Comparison of ENCODE assay signal across 8 cellular contexts in the genomic region with DNA sequence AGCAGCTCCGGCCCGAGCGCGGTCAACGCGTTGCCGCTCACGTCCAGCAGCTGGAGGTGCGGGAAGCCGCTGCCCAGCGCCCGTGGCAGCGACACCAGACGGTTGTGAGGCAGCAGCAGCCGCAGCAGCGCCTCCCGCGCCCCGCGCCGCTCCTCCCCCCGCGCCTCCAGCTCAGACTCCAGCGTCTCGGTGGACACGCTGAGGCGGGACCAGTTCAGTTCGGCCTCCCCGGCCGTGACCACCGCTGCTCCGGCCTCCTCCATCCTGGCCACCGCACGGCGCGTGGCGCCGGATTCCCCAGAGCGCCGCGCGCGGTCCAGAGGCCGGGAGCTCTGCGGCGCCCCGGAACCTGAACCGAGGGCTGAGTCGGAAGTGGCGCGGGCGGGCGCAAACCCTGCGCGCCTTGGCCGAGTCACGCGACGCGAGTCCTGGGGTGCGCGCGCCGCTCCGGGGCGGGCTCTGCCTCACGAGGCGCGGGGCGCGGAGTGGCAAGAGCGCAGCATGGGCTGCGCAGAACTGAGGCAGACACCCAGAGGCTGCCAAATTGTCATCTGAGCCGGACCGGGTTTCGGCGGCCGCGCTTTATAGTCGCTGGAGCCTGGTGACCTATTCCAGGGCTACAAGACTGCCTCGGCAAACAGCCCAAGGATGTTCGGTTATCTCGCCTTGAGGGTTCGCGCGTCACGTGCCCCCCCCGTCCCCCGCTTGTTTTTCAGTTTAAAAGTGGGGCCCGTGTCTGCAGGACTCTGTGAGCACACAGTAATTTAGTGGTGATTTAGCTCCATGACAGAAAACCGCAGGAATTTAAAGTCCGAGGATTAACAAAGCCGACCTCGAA. TPM values are rescaled to one million over a fixed set of nuclear protein-coding genes. Genes with fewer than 3 reads are reported as not detected.
DNase-seq lines count a peak whose midpoint lies in the region; ATAC-seq and TF ChIP-seq lines count a peak whose summit lies in the region.

A gene (minus strand): TSS at position 374 of the 838 bp plus-strand sequence. CDS start 111 bp downstream, at position 263.

- no peaks in the 10 kb centered on the region for H3K27me3 ChIP-seq in H7 (ENCODE audit: control insufficient read depth, insufficient read depth, low read length)
- no peaks in the 10 kb centered on the region for H3K27me3 ChIP-seq in RWPE2 (ENCODE audit: insufficient read depth, poor library complexity, severe bottlenecking)

- H3K4me1 ChIP-seq in RWPE2 (ENCODE audit: insufficient read depth, poor library complexity, severe bottlenecking) = peaks cover 12% of the 10 kb centered on the region

- peak within 1 kb of the TSS; percentile 83 for H3K4me3 Mint-ChIP-seq in activated T-helper 2 cell treated with anti-CD3 and anti-CD28 coated beads, Interferon-gamma antibody, Interleukin-2, Interleukin-4, amounts not matched to agents 10 μg/mL and 5 μg/mL and 100 μg/mL, durations not matched to agents 14 hours and 24 hours and 36 hours (ENCODE audit: low read depth)
- peak within 1 kb of the TSS; percentile 89 to 95 (median 92) for H3K4me3 Mint-ChIP-seq in nephron
- H3K4me3 Mint-ChIP-seq in stimulated activated naive CD8-positive, alpha-beta T cell treated with anti-CD3 and anti-CD28 coated beads, Interleukin-15, Interleukin-2, amounts not matched to agents 100 ng/mL and 50 ng/mL, for 24 hours = peak within 1 kb of the TSS; percentile 97

- no peaks in the 10 kb centered on the region for H3K9me3 Mint-ChIP-seq in activated T-helper 2 cell treated with anti-CD3 and anti-CD28 coated beads, Interferon-gamma antibody, Interleukin-2, Interleukin-4, amounts not matched to agents 10 μg/mL and 5 μg/mL and 100 μg/mL, durations not matched to agents 14 hours and 24 hours and 36 hours
- no peaks in the 10 kb centered on the region for H3K9me3 Mint-ChIP-seq in nephron
- H3K9me3 Mint-ChIP-seq in stimulated activated naive CD8-positive, alpha-beta T cell treated with anti-CD3 and anti-CD28 coated beads, Interleukin-15, Interleukin-2, amounts not matched to agents 100 ng/mL and 50 ng/mL, for 24 hours = no peaks in the 10 kb centered on the region

- peak within 1 kb of the TSS; percentile 64 for H3K27ac ChIP-seq in RWPE2 (ENCODE audit: poor library complexity, severe bottlenecking)

- H3K36me3 Mint-ChIP-seq in activated T-helper 2 cell treated with anti-CD3 and anti-CD28 coated beads, Interferon-gamma antibody, Interleukin-2, Interleukin-4, amounts not matched to agents 10 μg/mL and 5 μg/mL and 100 μg/mL, durations not matched to agents 14 hours and 24 hours and 36 hours (ENCODE audit: low read depth) = peaks cover 33% of the 10 kb centered on the region
- H3K36me3 Mint-ChIP-seq in nephron (ENCODE audit: low read depth) = peaks cover 19% of the 10 kb centered on the region
- H3K36me3 Mint-ChIP-seq in stimulated activated naive CD8-positive, alpha-beta T cell treated with anti-CD3 and anti-CD28 coated beads, Interleukin-15, Interleukin-2, amounts not matched to agents 100 ng/mL and 50 ng/mL, for 24 hours (ENCODE audit: low read depth) = peaks cover 37% of the 10 kb centered on the region

- TF ChIP-seq CTCF in RWPE2 (IDR thresholded peaks at IDR 0.05; ENCODE audit: poor library complexity, severe bottlenecking) (peak; percentile 53), fibroblast of pulmonary artery (IDR thresholded peaks at IDR 0.05; ENCODE audit: low read length, missing control alignments) (no peak), nephron (IDR thresholded peaks at IDR 0.05; ENCODE audit: unreplicated experiment in 3 of 3) (peak in 2 of 3 experiments; percentile 14 to 40)

- H3K9me3 ChIP-seq in RWPE2 (ENCODE audit: severe bottlenecking) = no peaks in the 10 kb centered on the region

- DNase-seq in G401 (ENCODE audit: low spot score) (peak; percentile 84), H7 (peak; percentile 88), LoVo (ENCODE audit: low spot score) (peak; percentile 93), RWPE2 (ENCODE audit: low spot score) (peak; percentile 82), fibroblast of pulmonary artery (ENCODE audit: low read depth) (peak; percentile 94)
- DNase-seq in activated T-helper 2 cell treated with anti-CD3 and anti-CD28 coated beads, Interferon-gamma antibody, Interleukin-2, Interleukin-4, amounts not matched to agents 10 μg/mL and 5 μg/mL and 100 μg/mL, durations not matched to agents 14 hours and 24 hours and 36 hours (ENCODE audit: low spot score) = peak; percentile 85

- intact Hi-C loops in activated T-helper 2 cell treated with anti-CD3 and anti-CD28 coated beads, Interferon-gamma antibody, Interleukin-2, Interleukin-4, amounts not matched to agents 10 μg/mL and 5 μg/mL and 100 μg/mL, durations not matched to agents 14 hours and 24 hours and 36 hours (cut with micrococcal nuclease) = loop anchor here (1.0 to 5.0 kb wide), 5 partner anchors 68 to 457 kb away; no protein-coding TSS in a partner anchor

- H3K36me3 ChIP-seq in H7 (replicated peaks; ENCODE audit: control insufficient read depth, insufficient read depth, low read length) = no peaks in the 10 kb centered on the region
- H3K36me3 ChIP-seq in RWPE2 (ENCODE audit: low read depth) = peaks cover 8% of the 10 kb centered on the region; the same call in 1 of the 2 replicates

- H3K4me3 ChIP-seq in H7 (ENCODE audit: insufficient read depth, low read depth, low read length) (peak within 1 kb of the TSS; percentile 90), RWPE2 (ENCODE audit: severe bottlenecking) (peak within 1 kb of the TSS; percentile 72), fibroblast of pulmonary artery (replicated peaks; ENCODE audit: low read depth, low read length) (peak within 1 kb of the TSS; percentile 83)

- in situ Hi-C loops in G401 (cut with HindIII; ENCODE audit: low sequenced_read_pairs) = no loop called here

- peak within 1 kb of the TSS; percentile 70 for H3K27ac Mint-ChIP-seq in activated T-helper 2 cell treated with anti-CD3 and anti-CD28 coated beads, Interferon-gamma antibody, Interleukin-2, Interleukin-4, amounts not matched to agents 10 μg/mL and 5 μg/mL and 100 μg/mL, durations not matched to agents 14 hours and 24 hours and 36 hours
- H3K27ac Mint-ChIP-seq in nephron = peak within 1 kb of the TSS; percentile 87 to 99 (median 98)
- peak within 1 kb of the TSS; percentile 95 for H3K27ac Mint-ChIP-seq in stimulated activated naive CD8-positive, alpha-beta T cell treated with anti-CD3 and anti-CD28 coated beads, Interleukin-15, Interleukin-2, amounts not matched to agents 100 ng/mL and 50 ng/mL, for 24 hours

- peaks cover 36% of the 10 kb centered on the region for H3K4me1 Mint-ChIP-seq in activated T-helper 2 cell treated with anti-CD3 and anti-CD28 coated beads, Interferon-gamma antibody, Interleukin-2, Interleukin-4, amounts not matched to agents 10 μg/mL and 5 μg/mL and 100 μg/mL, durations not matched to agents 14 hours and 24 hours and 36 hours (ENCODE audit: low read depth)
- peaks cover 38% of the 10 kb centered on the region for H3K4me1 Mint-ChIP-seq in nephron
- H3K4me1 Mint-ChIP-seq in stimulated activated naive CD8-positive, alpha-beta T cell treated with anti-CD3 and anti-CD28 coated beads, Interleukin-15, Interleukin-2, amounts not matched to agents 100 ng/mL and 50 ng/mL, for 24 hours (ENCODE audit: low read depth) = peaks cover 50% of the 10 kb centered on the region

- peak; percentile 83 for ATAC-seq in RWPE2 (ENCODE audit: low read depth)

- H3K27me3 Mint-ChIP-seq in activated T-helper 2 cell treated with anti-CD3 and anti-CD28 coated beads, Interferon-gamma antibody, Interleukin-2, Interleukin-4, amounts not matched to agents 10 μg/mL and 5 μg/mL and 100 μg/mL, durations not matched to agents 14 hours and 24 hours and 36 hours (ENCODE audit: low read depth) = peaks cover 26% of the 10 kb centered on the region
- H3K27me3 Mint-ChIP-seq in nephron (ENCODE audit: low read depth) = no peaks in the 10 kb centered on the region
- peaks cover 4% of the 10 kb centered on the region for H3K27me3 Mint-ChIP-seq in stimulated activated naive CD8-positive, alpha-beta T cell treated with anti-CD3 and anti-CD28 coated beads, Interleukin-15, Interleukin-2, amounts not matched to agents 100 ng/mL and 50 ng/mL, for 24 hours

RNA-seq across cellular contexts. Expression of the gene that starts here (rescaled TPM):
- total RNA-seq in G401 (2014; rRNA removed; shearing (Covaris generic)) = 32.6 and 38.9 TPM in 2 replicates
- 16.6 and 25.0 TPM in 2 replicates for total RNA-seq in H7 (2014; rRNA removed; shearing (Covaris generic))
- total RNA-seq in activated T-helper 2 cell treated with anti-CD3 and anti-CD28 coated beads, Interferon-gamma antibody, Interleukin-2, Interleukin-4, amounts not matched to agents 10 μg/mL and 5 μg/mL and 100 μg/mL, durations not matched to agents 14 hours and 24 hours and 36 hours = 20.1 and 21.3 TPM in 2 replicates

Comparison
In these comparisons a context has a peak if more than half of its experiments do, and no peak if none do; other contexts are left out.
1. Peak in every context shown above with its lines: DNase-seq, ATAC-seq, H3K4me3 ChIP-seq and H3K27ac ChIP-seq.